Comparison of ENCODE assay signal across 1 cellular context in the genomic region with DNA sequence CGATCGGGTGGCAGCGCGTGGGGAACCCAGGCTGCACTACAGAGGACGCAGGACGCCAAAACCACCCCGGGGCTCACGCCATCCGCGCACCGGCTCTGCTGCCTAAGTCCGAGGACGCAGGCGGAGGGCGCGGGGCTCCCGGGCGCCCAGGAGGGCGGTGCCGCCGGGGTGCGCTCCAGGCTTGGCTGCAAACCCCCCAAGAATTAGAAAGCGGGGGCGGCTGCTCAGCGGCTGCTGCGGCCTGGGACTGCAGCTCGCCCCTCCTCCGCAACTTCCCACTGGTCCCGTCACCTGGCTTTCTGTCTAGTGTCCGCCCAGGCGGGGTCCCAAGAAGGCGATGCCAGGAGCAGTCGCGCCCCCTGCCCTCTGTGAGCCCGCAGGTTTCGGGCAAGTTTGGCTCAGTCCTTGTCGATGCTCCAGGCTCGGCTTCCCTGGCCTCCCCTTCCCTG.
TF ChIP-seq lines count a peak whose summit lies in the region.

No MANE protein-coding gene starts in this region.

TF ChIP-seq in H1, 55 proteins besides CTCF, POLR2A, EP300 and RAD21:
- TF ChIP-seq RNF2 (IDR thresholded peaks at IDR 0.05; ENCODE audit: borderline replicate concordance, low read depth, low read length, missing control alignments, poor library complexity, severe bottlenecking) (no peak), EGR1 (IDR thresholded peaks at IDR 0.05; ENCODE audit: borderline replicate concordance, low read depth, low read length) (peak; percentile 91), TBP (IDR thresholded peaks at IDR 0.05; ENCODE audit: low read depth, low read length) (peak; percentile 83), ASH2L (IDR thresholded peaks at IDR 0.05; ENCODE audit: low read length) (peak; percentile 49), BACH1 (IDR thresholded peaks at IDR 0.05; ENCODE audit: low read length) (no peak), SAP30 (IDR thresholded peaks at IDR 0.05; ENCODE audit: insufficient read depth, insufficient replicate concordance, low read length) (no peak), CREB1 (IDR thresholded peaks at IDR 0.05) (0 out of 2 replicates have a peak, but pooled peaks have one; percentile 19), TAF1 (IDR thresholded peaks at IDR 0.05; ENCODE audit: low read depth, low read length) (0 out of 2 replicates have a peak, but pooled peaks have one; percentile 30), RBBP5 (IDR thresholded peaks at IDR 0.05; ENCODE audit: borderline replicate concordance, low read depth, low read length) (peak; percentile 57; the same call in 1 of the 2 replicates), EZH2 (IDR thresholded peaks at IDR 0.05; ENCODE audit: low read depth, low read length, severe bottlenecking) (no peak), KDM4A (IDR thresholded peaks at IDR 0.05; ENCODE audit: low read depth, low read length, severe bottlenecking) (peak; percentile 87), SUZ12 (IDR thresholded peaks at IDR 0.05; ENCODE audit: low read length) (0 out of 2 replicates have a peak, but pooled peaks have one; percentile 35)
- TF ChIP-seq, protein P1, sequence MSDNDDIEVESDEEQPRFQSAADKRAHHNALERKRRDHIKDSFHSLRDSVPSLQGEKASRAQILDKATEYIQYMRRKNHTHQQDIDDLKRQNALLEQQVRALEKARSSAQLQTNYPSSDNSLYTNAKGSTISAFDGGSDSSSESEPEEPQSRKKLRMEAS (IDR thresholded peaks at IDR 0.05) = no peak
